Comparison of ENCODE assay signal across 24 cellular contexts in genomic region chr6:87104657-87105056, GRCh38. TPM values are rescaled to one million over a fixed set of nuclear protein-coding genes. Genes with fewer than 3 reads are reported as not detected.
"Had no signal": no experiment of that assay in that cellular context is flagged by ENCODE, and none has a peak within 500 bp of the region (broad histone marks: within the 10 kb centered on the region; RNA-seq: fewer than 3 reads in every experiment).

No MANE protein-coding gene starts in this region.

- DNase-seq: activated CD4-positive, CD25-positive, alpha-beta regulatory T cell; activated effector memory CD4-positive, alpha-beta T cell treated with anti-CD3 and anti-CD28 coated beads, Interleukin-2, amount 50 U/mL, for 16 hours; adrenal gland; central memory CD4-positive, alpha-beta T cell; dermis blood vessel endothelial cell; effector CD8-positive, alpha-beta T cell; erythroblast; foreskin fibroblast; heart right ventricle; left colon; nucleus accumbens; right lobe of liver; transverse colon; uterus had no signal

- H3K27ac ChIP-seq: adrenal gland, ascending aorta, heart right ventricle, right lobe of liver, SJSA1, skin epidermis, transverse colon, uterus had no signal

- H3K4me3 Mint-ChIP-seq: activated naive CD4-positive, alpha-beta T cell treated with anti-CD3 and anti-CD28 coated beads, Interleukin-2, amount 50 U/mL, for 24 hours; memory B cell; nephron; T-helper 1 cell treated with Interleukin-12 subunit alpha and Interleukin-12 subunit beta and Interleukin-4 antibody, amounts not matched to agents 30 μg/mL and 1 μg/mL, for 36 hours had no signal

- H3K4me1 Mint-ChIP-seq: activated naive CD4-positive, alpha-beta T cell treated with anti-CD3 and anti-CD28 coated beads, Interleukin-2, amount 50 U/mL, for 24 hours; nephron had no signal

- H3K4me3 ChIP-seq: adrenal gland, ascending aorta, heart right ventricle, right lobe of liver, SJSA1, skin epidermis, transverse colon, uterus had no signal

- H3K9me3 ChIP-seq: adrenal gland, ascending aorta, heart right ventricle, right lobe of liver, SJSA1, transverse colon, uterus had no signal

- H3K36me3 Mint-ChIP-seq: activated naive CD4-positive, alpha-beta T cell treated with anti-CD3 and anti-CD28 coated beads, Interleukin-2, amount 50 U/mL, for 24 hours; memory B cell had no signal

- ATAC-seq: heart right ventricle, left colon, right lobe of liver had no signal

- H3K27me3 ChIP-seq: adrenal gland, ascending aorta, right lobe of liver, transverse colon, uterus had no signal

- H3K4me1 ChIP-seq: adrenal gland, ascending aorta, heart right ventricle, SJSA1, transverse colon, uterus had no signal

- H3K36me3 ChIP-seq: adrenal gland, ascending aorta, heart right ventricle, right lobe of liver, SJSA1, transverse colon, uterus had no signal

- H3K9me3 Mint-ChIP-seq: activated naive CD4-positive, alpha-beta T cell treated with anti-CD3 and anti-CD28 coated beads, Interleukin-2, amount 50 U/mL, for 24 hours; memory B cell; nephron; T-helper 1 cell treated with Interleukin-12 subunit alpha and Interleukin-12 subunit beta and Interleukin-4 antibody, amounts not matched to agents 30 μg/mL and 1 μg/mL, for 36 hours had no signal

- H3K27ac Mint-ChIP-seq: activated naive CD4-positive, alpha-beta T cell treated with anti-CD3 and anti-CD28 coated beads, Interleukin-2, amount 50 U/mL, for 24 hours; memory B cell; nephron; T-helper 1 cell treated with Interleukin-12 subunit alpha and Interleukin-12 subunit beta and Interleukin-4 antibody, amounts not matched to agents 30 μg/mL and 1 μg/mL, for 36 hours had no signal

- H3K27me3 Mint-ChIP-seq: memory B cell had no signal

RNA-seq across cellular contexts. Expression of gene CGA, which starts 9.8 kb away (rescaled TPM):
- total RNA-seq: ascending aorta, dermis blood vessel endothelial cell, fibroblast of lung, left colon, right lobe of liver, SJSA1, temporal lobe, transverse colon, uterus had no signal
- polyA plus RNA-seq: keratinocyte had no signal
